ENCODE assay signal across 19 cellular contexts in the genomic region with DNA sequence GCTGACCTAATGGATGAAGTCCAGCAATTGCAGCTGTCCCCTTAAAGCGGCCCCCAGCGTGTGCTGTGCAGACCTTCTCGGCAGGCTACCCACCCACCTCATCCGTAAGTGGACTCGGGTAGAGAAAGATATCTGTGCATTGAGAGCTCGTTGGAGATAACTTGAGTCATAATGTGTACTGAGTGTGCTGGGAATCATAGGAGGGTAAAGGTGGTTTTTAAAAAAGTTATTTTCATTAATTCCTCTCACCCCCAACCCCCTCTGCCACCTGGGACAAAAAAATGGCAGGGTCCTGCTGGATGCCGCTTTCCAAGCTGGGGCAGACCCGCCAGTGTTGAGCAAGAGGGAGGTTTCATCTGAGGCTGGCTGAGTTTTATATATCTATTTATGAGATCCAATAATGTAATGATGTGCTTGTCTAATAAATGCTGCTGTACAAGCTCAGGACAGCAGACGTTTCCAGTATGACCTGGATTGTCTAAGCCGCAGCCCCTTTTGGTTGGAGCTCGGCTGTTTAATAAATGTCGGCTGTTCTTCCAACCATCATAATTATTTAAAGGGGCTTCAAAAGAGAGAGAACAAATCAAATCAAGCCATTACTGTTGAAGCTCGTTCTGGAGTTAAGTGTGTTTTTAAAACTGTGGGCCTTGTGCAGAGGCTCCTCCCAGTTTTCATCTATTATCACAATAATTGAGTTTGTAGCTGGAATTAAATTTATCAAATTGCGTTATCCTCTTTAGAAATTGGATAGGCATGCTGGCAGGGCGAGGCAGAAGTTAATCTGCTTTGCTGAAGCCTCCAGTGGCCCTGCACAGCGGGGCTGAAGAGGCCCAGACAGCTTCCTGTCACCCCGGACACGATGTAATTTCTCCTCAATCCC.
DNase-seq lines count a peak whose midpoint lies in the region; ATAC-seq and TF ChIP-seq lines count a peak whose summit lies in the region.
"Had no signal": no experiment of that assay in that cellular context is flagged by ENCODE, and none has a peak within 500 bp of the region (broad histone marks: within the 10 kb centered on the region; RNA-seq: fewer than 3 reads in every experiment).

No MANE protein-coding gene starts in this region.

- intact Hi-C loops in left lung (cut with DNase I) (no loop called here), natural killer cell (cut with micrococcal nuclease) (no loop called here), left ventricle myocardium superior (cut with micrococcal nuclease) (no loop called here)

- peaks cover 0 to 11% of the 10 kb centered on the region in 2 donors for H3K36me3 ChIP-seq in left lung

- ATAC-seq in left lung = peak; percentile 64
- no peak for ATAC-seq in GM18511 (IDR thresholded peaks at IDR 0.05; ENCODE audit: unreplicated experiment)
- ATAC-seq in natural killer cell = no peak
- ATAC-seq in left ventricle myocardium superior = no peak
- ATAC-seq: HCT116, WTC11 had no signal

- peak overlapping the region; percentile 4; the same call in 1 of the 2 replicates for H3K4me3 ChIP-seq in AG04450 (ENCODE audit: low read depth, low read length)
- H3K4me3 ChIP-seq in astrocyte of the spinal cord (ENCODE audit: low read depth, low read length) = peak overlapping the region; percentile 19
- no peak overlapping the region for H3K4me3 ChIP-seq in left lung
- H3K4me3 ChIP-seq: dorsolateral prefrontal cortex had no signal

- no peak overlapping the region for H3K4me3 Mint-ChIP-seq in natural killer cell
- H3K4me3 Mint-ChIP-seq: activated naive CD8-positive, alpha-beta T cell treated with anti-CD3 and anti-CD28 coated beads, Interleukin-2, amount 50 U/mL, for 24 hours; CD4-positive, CD25-positive, alpha-beta regulatory T cell; naive B cell; WTC11 had no signal

- TF ChIP-seq CTCF in AG04450 (IDR thresholded peaks at IDR 0.05; ENCODE audit: low read depth, low read length) (no peak), astrocyte of the spinal cord (IDR thresholded peaks at IDR 0.05; ENCODE audit: low read depth, low read length) (no peak), left lung (IDR thresholded peaks at IDR 0.05) (no peak), natural killer cell (IDR thresholded peaks at IDR 0.05) (no peak)

- in situ Hi-C loops in astrocyte of the spinal cord (cut with HindIII; ENCODE audit: low sequenced_read_pairs) = no loop called here

- no peaks in the 10 kb centered on the region for H3K36me3 Mint-ChIP-seq in natural killer cell
- H3K36me3 Mint-ChIP-seq: naive B cell had no signal

- H3K4me1 Mint-ChIP-seq in natural killer cell = peaks cover under 1 to 11% of the 10 kb centered on the region in 2 donors
- H3K4me1 Mint-ChIP-seq: WTC11 had no signal

- H3K27me3 Mint-ChIP-seq in natural killer cell (ENCODE audit: low read depth in 2 of 2) = no peaks in the 10 kb centered on the region
- H3K27me3 Mint-ChIP-seq: activated naive CD8-positive, alpha-beta T cell treated with anti-CD3 and anti-CD28 coated beads, Interleukin-2, amount 50 U/mL, for 24 hours; CD4-positive, CD25-positive, alpha-beta regulatory T cell; naive B cell had no signal

- CTCF ChIA-PET in AG04450 (lab: Charles Lee) = interaction anchor here (1.0 to 2.8 kb wide), 2 partner anchors 12 to 19 kb away, joined by 4 to 20 read pairs; no protein-coding TSS in a partner anchor

- no peaks in the 10 kb centered on the region for H3K9me3 Mint-ChIP-seq in natural killer cell
- H3K9me3 Mint-ChIP-seq: activated naive CD8-positive, alpha-beta T cell treated with anti-CD3 and anti-CD28 coated beads, Interleukin-2, amount 50 U/mL, for 24 hours; CD4-positive, CD25-positive, alpha-beta regulatory T cell; naive B cell had no signal

- POLR2A ChIA-PET in AG04450 (lab: Yijun Ruan, JAX) = no interaction called here

- H3K27me3 ChIP-seq in AG04450 (ENCODE audit: control insufficient read depth, insufficient read depth, low read length) = no peaks in the 10 kb centered on the region
- no peaks in the 10 kb centered on the region for H3K27me3 ChIP-seq in left lung
- H3K27me3 ChIP-seq: dorsolateral prefrontal cortex had no signal

- H3K9me3 ChIP-seq in AG04450 (ENCODE audit: control insufficient read depth, insufficient read depth, low read length) (peaks cover 8% of the 10 kb centered on the region; the same call in 1 of the 2 replicates), left lung (no peaks in the 10 kb centered on the region)

- no peak overlapping the region for H3K27ac Mint-ChIP-seq in natural killer cell
- H3K27ac Mint-ChIP-seq: CD4-positive, CD25-positive, alpha-beta regulatory T cell; WTC11 had no signal

- peaks cover 7 to 18% of the 10 kb centered on the region in 2 donors for H3K4me1 ChIP-seq in left lung

- H3K27ac ChIP-seq in AG04450 (ENCODE audit: low read depth, low read length) (peak overlapping the region; percentile 83), left lung (peak overlapping the region; percentile 6 to 62)
- H3K27ac ChIP-seq: dorsolateral prefrontal cortex had no signal

- no peak for DNase-seq in AG04450 (ENCODE audit: low read depth, low spot score)
- peak; percentile 32 for DNase-seq in HK-2 (ENCODE audit: unreplicated experiment)
- DNase-seq in astrocyte of the spinal cord (ENCODE audit: low read depth, low spot score) = peak; percentile 17
- peak in 1 of 2 donors; percentile 35 for DNase-seq in left lung
- DNase-seq in natural killer cell = no peak
- DNase-seq in HT-29 (ENCODE audit: low spot score) = no peak
- no peak for DNase-seq in left ventricle myocardium superior
- DNase-seq: activated CD8-positive, alpha-beta memory T cell treated with anti-CD3 and anti-CD28 coated beads, Interleukin-2, amount 50 U/mL, for 48 hours; activated naive CD8-positive, alpha-beta T cell treated with anti-CD3 and anti-CD28 coated beads, Interleukin-2, amount 50 U/mL, for 24 hours; CD4-positive, CD25-positive, alpha-beta regulatory T cell; dorsolateral prefrontal cortex; foreskin melanocyte; naive B cell; NCI-H774; stimulated activated CD4-positive, alpha-beta T cell treated with anti-CD3 and anti-CD28 coated beads, Interleukin-4, amount 100 ng/mL, for 24 hours; stimulated activated naive CD4-positive, alpha-beta T cell had no signal

Comparison
In these comparisons a context has a peak if more than half of its experiments do, and no peak if none do; other contexts are left out.
1. DNase-seq: peak in HK-2 (single experiment) and astrocyte of the spinal cord (single experiment); none in AG04450 (single experiment), natural killer cell (single experiment), HT-29 (single experiment) and left ventricle myocardium superior (single experiment).
2. H3K4me3 ChIP-seq: peak in AG04450 (single experiment) and astrocyte of the spinal cord (single experiment); none in left lung (0 of 2).